ENCODE assay signal across 1 cellular context in the genomic region with DNA sequence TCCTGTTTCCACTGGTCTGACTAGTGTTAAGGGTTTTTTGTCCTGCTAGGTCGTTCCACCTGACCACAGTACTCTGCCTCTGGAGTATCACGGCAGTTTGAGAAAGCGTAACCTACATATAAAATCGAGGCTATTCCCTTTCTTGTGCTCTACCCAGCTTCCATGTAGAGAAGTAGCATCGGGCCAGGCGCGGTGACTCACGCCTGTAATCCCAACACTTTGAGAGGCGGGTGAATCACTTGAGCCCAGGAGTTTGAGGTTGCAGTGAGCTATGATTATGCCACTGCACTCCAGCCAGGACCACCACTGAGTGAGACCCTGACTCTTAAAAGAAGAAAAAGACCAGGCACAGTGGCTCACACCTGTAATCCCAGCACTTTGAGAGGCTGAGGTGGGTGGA.
TF ChIP-seq lines count a peak whose summit lies in the region.

No MANE protein-coding gene starts in this region.

TF ChIP-seq in WTC11, 78 proteins besides CTCF, POLR2A, EP300 and RAD21 (continued from another document):
- TF ChIP-seq, protein P1, sequence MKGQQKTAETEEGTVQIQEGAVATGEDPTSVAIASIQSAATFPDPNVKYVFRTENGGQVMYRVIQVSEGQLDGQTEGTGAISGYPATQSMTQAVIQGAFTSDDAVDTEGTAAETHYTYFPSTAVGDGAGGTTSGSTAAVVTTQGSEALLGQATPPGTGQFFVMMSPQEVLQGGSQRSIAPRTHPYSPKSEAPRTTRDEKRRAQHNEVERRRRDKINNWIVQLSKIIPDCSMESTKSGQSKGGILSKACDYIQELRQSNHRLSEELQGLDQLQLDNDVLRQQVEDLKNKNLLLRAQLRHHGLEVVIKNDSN (CRISPR knock-in tag; IDR thresholded peaks at IDR 0.05), result no peak
- no peak for TF ChIP-seq SMAD4 (CRISPR knock-in tag; IDR thresholded peaks at IDR 0.05)
